ENCODE assay signal across 13 cellular contexts in genomic region chr13:55244991-55245644, GRCh38.
DNase-seq lines count a peak whose midpoint lies in the region; ATAC-seq, FAIRE-seq and TF ChIP-seq lines count a peak whose summit lies in the region.
"Had no signal": no experiment of that assay in that cellular context is flagged by ENCODE, and none has a peak within 500 bp of the region (broad histone marks: within the 10 kb centered on the region; RNA-seq: fewer than 3 reads in every experiment).

No MANE protein-coding gene starts in this region.

- TF ChIP-seq RAD21 in GM12878 (IDR thresholded peaks at IDR 0.05; ENCODE audit: insufficient read depth, low read depth, low read length), result peak; percentile 44; the same call in 1 of the 2 replicates

- no peak for TF ChIP-seq POLR2A in GM12878 (IDR thresholded peaks at IDR 0.05; ENCODE audit: low read depth, low read length)

- peaks cover 4% of the 10 kb centered on the region for H3K36me3 Mint-ChIP-seq in neural progenitor cell

- CTCF ChIA-PET in GM12878 (lab: Yijun Ruan, JAX), result interaction anchor here (0.7 to 2.2 kb wide), 3 partner anchors 173 to 1994 kb away, joined by 4 to 9 read pairs (median 5); no protein-coding TSS in a partner anchor

- no peaks in the 10 kb centered on the region for H3K4me1 Mint-ChIP-seq in neural progenitor cell
- H3K4me1 Mint-ChIP-seq: T-helper 17 cell had no signal

- intact Hi-C loops in GM12878 (cut with micrococcal nuclease; ENCODE audit: unreplicated experiment), result loop anchor here (1.0 to 5.0 kb wide), 2 partner anchors 1463 to 1993 kb away; no protein-coding TSS in a partner anchor
- intact Hi-C loops in mucosa of descending colon (cut with DNase I, micrococcal nuclease), result no loop called here

- H3K4me1 ChIP-seq in Loucy (ENCODE audit: insufficient read depth, low read length, poor library complexity, severe bottlenecking) (no peaks in the 10 kb centered on the region), GM12878 (ENCODE audit: control insufficient read depth, insufficient read depth, low read length) (no peaks in the 10 kb centered on the region), neural progenitor cell (no peaks in the 10 kb centered on the region), mucosa of descending colon (ENCODE audit: low read depth) (no peaks in the 10 kb centered on the region)

- RAD21 ChIA-PET in GM12878 (lab: Charles Lee; ENCODE audit: unreplicated experiment), result interaction anchor here (1.5 to 1.7 kb wide), 2 partner anchors 1463 to 1994 kb away, joined by 5 to 11 read pairs; no protein-coding TSS in a partner anchor

- H4K20me1 ChIP-seq in Loucy (ENCODE audit: insufficient read depth, low read length, poor library complexity, severe bottlenecking), result no peaks in the 10 kb centered on the region
- no peaks in the 10 kb centered on the region for H4K20me1 ChIP-seq in GM12878 (ENCODE audit: control insufficient read depth, insufficient read depth)
- H4K20me1 ChIP-seq in neural progenitor cell (ENCODE audit: low read depth), result no peaks in the 10 kb centered on the region

- H3K9me3 ChIP-seq in Loucy (ENCODE audit: insufficient read depth, low read depth, low read length) (no peaks in the 10 kb centered on the region), GM12878 (replicated peaks; ENCODE audit: control insufficient read depth, insufficient read depth, low read length) (no peaks in the 10 kb centered on the region), neural progenitor cell (ENCODE audit: low read depth) (peaks cover 12% of the 10 kb centered on the region), mucosa of descending colon (peaks cover 33% of the 10 kb centered on the region)
- H3K9me3 ChIP-seq: ovary had no signal

- H3K4me3 ChIP-seq in Loucy (ENCODE audit: low read length, poor library complexity, severe bottlenecking) (no peak overlapping the region), GM12878 (no peak overlapping the region), neural progenitor cell (no peak overlapping the region), mucosa of descending colon (no peak overlapping the region)
- H3K4me3 ChIP-seq: K562, ovary had no signal

- in situ Hi-C loops in GM12878 (cut with MboI) (no loop called here), GM13976 (cut with MboI; ENCODE audit: low sequenced_read_pairs, unreplicated experiment) (no loop called here)

- H3K9ac ChIP-seq in Loucy (ENCODE audit: low read depth, low read length, poor library complexity, severe bottlenecking) (no peak overlapping the region), GM12878 (ENCODE audit: control insufficient read depth, insufficient read depth, low read length) (no peak overlapping the region), neural progenitor cell (no peak overlapping the region)

- peak; percentile 1 to 20 for DNase-seq in NCI-H524 (lab: John Stamatoyannopoulos, UW)
- DNase-seq in NCI-H524 treated with DMSO at 0.1 percent for 48 hours (lab: John Stamatoyannopoulos, UW), result no peak
- no peak for DNase-seq in GM12878 (ENCODE audit: low read depth, low spot score)
- DNase-seq in neural progenitor cell (ENCODE audit: low spot score), result peak; percentile 70
- no peak for DNase-seq in mucosa of descending colon
- DNase-seq in GM13976 (ENCODE audit: low spot score), result no peak
- DNase-seq: activated T-cell treated with anti-CD3 and anti-CD28 coated beads, Interleukin-2, amount 50 U/mL, for 1 hour; ovary; T-helper 17 cell had no signal

- TF ChIP-seq CTCF in Loucy (conservative IDR thresholded peaks at IDR 0.05; ENCODE audit: low read length) (peak; percentile 70), GM12878 (IDR thresholded peaks at IDR 0.05 in 2 of 3, conservative IDR thresholded peaks at IDR 0.05 in 1 of 3; ENCODE audit: control insufficient read depth in 2 of 3, extremely low read depth in 1 of 3, insufficient read depth in 1 of 3, low read depth in 3 of 3, low read length in 3 of 3) (peak in 2 of 3 experiments; percentile 21; a peak in 2 of 6 replicates), neural progenitor cell (IDR thresholded peaks at IDR 0.05) (peak; percentile 73), mucosa of descending colon (IDR thresholded peaks at IDR 0.05) (no peak), GM13976 (IDR thresholded peaks at IDR 0.05; ENCODE audit: borderline replicate concordance, control extremely low read depth, extremely low read depth, insufficient read depth, missing control alignments) (no peak)

- H3K4me3 Mint-ChIP-seq in neural progenitor cell, result no peak overlapping the region
- H3K4me3 Mint-ChIP-seq: dendritic cell treated with granulocyte-macrophage colony-stimulating factor and Interleukin-4, amounts not matched to agents 40 ng/mL and 50 ng/mL, for 4 days; T-helper 17 cell had no signal

- H3F3A ChIP-seq in Loucy (ENCODE audit: low read depth), result no peaks in the 10 kb centered on the region
- H3F3A ChIP-seq in neural progenitor cell (ENCODE audit: low read depth), result no peaks in the 10 kb centered on the region

- no peak overlapping the region for H3K4me2 ChIP-seq in Loucy (ENCODE audit: low read depth, low read length, poor library complexity, severe bottlenecking)
- no peak overlapping the region for H3K4me2 ChIP-seq in GM12878 (ENCODE audit: control insufficient read depth, insufficient read depth)
- H3K4me2 ChIP-seq in neural progenitor cell, result no peak overlapping the region

- ATAC-seq in GM12878, result no peak
- ATAC-seq in GM19463 (IDR thresholded peaks at IDR 0.05; ENCODE audit: unreplicated experiment), result no peak
- ATAC-seq in mucosa of descending colon, result no peak
- ATAC-seq: K562, T-helper 17 cell had no signal

- SMC1A ChIA-PET in GM12878 (lab: Charles Lee; ENCODE audit: uncharacterized antibody, unreplicated experiment), result no interaction called here

- H3K27ac ChIP-seq in GM12878 (ENCODE audit: control insufficient read depth, insufficient read depth) (no peak overlapping the region), neural progenitor cell (no peak overlapping the region)
- H3K27ac ChIP-seq: ovary had no signal

- H3K9me3 Mint-ChIP-seq in neural progenitor cell, result peaks cover 12% of the 10 kb centered on the region

- no TSS peak for BruUV-seq in GM12878 (replicated peaks; lab: Mats Ljungman, UMichigan)

- WGBS in GM12878 (ENCODE audit: insufficient coverage, insufficient replicate concordance, low lambda C conversion rate, missing lambda C conversion rate), result 21% methylated on average over 4 of the region's 4 CpGs

- H3K9me2 ChIP-seq in Loucy (replicated peaks; ENCODE audit: low read depth, low read length), result no peaks in the 10 kb centered on the region

- FAIRE-seq in GM12878 (lab: Jason Lieb, UNC), result no peak
- FAIRE-seq: K562 had no signal

- H3K27ac Mint-ChIP-seq in neural progenitor cell, result no peak overlapping the region
- H3K27ac Mint-ChIP-seq: dendritic cell treated with granulocyte-macrophage colony-stimulating factor and Interleukin-4, amounts not matched to agents 40 ng/mL and 50 ng/mL, for 4 days; T-helper 17 cell had no signal

- POLR2A ChIA-PET in GM12878 (lab: Charles Lee), result no interaction called here

- H3K36me3 ChIP-seq in Loucy (ENCODE audit: insufficient read depth, low read length) (no peaks in the 10 kb centered on the region), GM12878 (ENCODE audit: control insufficient read depth in 2 of 2, insufficient read depth in 2 of 2, low read length in 1 of 2) (no peaks in the 10 kb centered on the region), neural progenitor cell (peaks cover 3% of the 10 kb centered on the region), mucosa of descending colon (ENCODE audit: low read depth) (no peaks in the 10 kb centered on the region)
- H3K36me3 ChIP-seq: ovary had no signal

- H3K27me3 ChIP-seq in Loucy (ENCODE audit: insufficient read depth, low read length, poor library complexity, severe bottlenecking), result no peaks in the 10 kb centered on the region
- no peaks in the 10 kb centered on the region for H3K27me3 ChIP-seq in GM12878 (replicated peaks in 1 of 2; ENCODE audit: control insufficient read depth in 2 of 2, insufficient read depth in 2 of 2, low read length in 1 of 2)
- no peaks in the 10 kb centered on the region for H3K27me3 ChIP-seq in neural progenitor cell
- H3K27me3 ChIP-seq: ovary had no signal

- peaks cover 4% of the 10 kb centered on the region for H3K27me3 Mint-ChIP-seq in neural progenitor cell (ENCODE audit: insufficient read depth, low read depth)
- H3K27me3 Mint-ChIP-seq: dendritic cell treated with granulocyte-macrophage colony-stimulating factor and Interleukin-4, amounts not matched to agents 40 ng/mL and 50 ng/mL, for 4 days; T-helper 17 cell had no signal

- H3K79me2 ChIP-seq in Loucy (ENCODE audit: insufficient read depth, low read length), result no peaks in the 10 kb centered on the region
- no peaks in the 10 kb centered on the region for H3K79me2 ChIP-seq in GM12878 (ENCODE audit: control insufficient read depth, insufficient read depth, low read length)
- no peaks in the 10 kb centered on the region for H3K79me2 ChIP-seq in neural progenitor cell (ENCODE audit: low read depth)

- no peak for TF ChIP-seq EP300 in GM12878 (IDR thresholded peaks at IDR 0.05; ENCODE audit: borderline replicate concordance in 1 of 2, control insufficient read depth in 1 of 2, low read depth in 2 of 2, low read length in 2 of 2)

- H2AFZ ChIP-seq in Loucy (ENCODE audit: low read length) (no peak overlapping the region), GM12878 (ENCODE audit: control insufficient read depth, low read depth, low read length) (no peak overlapping the region), neural progenitor cell (replicated peaks) (peak overlapping the region; percentile 86)

TF ChIP-seq in GM12878, 131 proteins besides CTCF, POLR2A, EP300 and RAD21:
- no peak for TF ChIP-seq TAF1 (IDR thresholded peaks at IDR 0.05; ENCODE audit: borderline replicate concordance, low read depth, low read length)
- TF ChIP-seq PAX8 (IDR thresholded peaks at IDR 0.05), result no peak
- TF ChIP-seq NBN (IDR thresholded peaks at IDR 0.05), result no peak
- no peak for TF ChIP-seq ZBED1 (IDR thresholded peaks at IDR 0.05; ENCODE audit: borderline replicate concordance)
- no peak for TF ChIP-seq SP1 (IDR thresholded peaks at IDR 0.05; ENCODE audit: low read depth, low read length)
- TF ChIP-seq NFXL1 (IDR thresholded peaks at IDR 0.05; ENCODE audit: borderline replicate concordance), result no peak
- TF ChIP-seq HDAC2 (IDR thresholded peaks at IDR 0.05), result no peak
- TF ChIP-seq SUZ12 (IDR thresholded peaks at IDR 0.05; ENCODE audit: unreplicated experiment), result no peak
- TF ChIP-seq FOXK2 (IDR thresholded peaks at IDR 0.05), result no peak
- no peak for TF ChIP-seq CHD2 (IDR thresholded peaks at IDR 0.05; ENCODE audit: borderline replicate concordance, low read depth, low read length)

Comparison
In these comparisons a context has a peak if more than half of its experiments do, and no peak if none do; other contexts are left out.
1. DNase-seq: peak in NCI-H524 (2 of 2) and neural progenitor cell (single experiment); none in NCI-H524 treated with DMSO at 0.1 percent for 48 hours (single experiment), GM12878 (single experiment), mucosa of descending colon (0 of 3) and GM13976 (single experiment).
2. CTCF ChIP-seq: peak in Loucy (single experiment), GM12878 (2 of 3) and neural progenitor cell (single experiment); none in mucosa of descending colon (single experiment) and GM13976 (single experiment).